1 cellular context compared by ENCODE assay signal in genomic region chr20:32358632-32358882, GRCh38.
TF ChIP-seq lines count a peak whose summit lies in the region.

No MANE protein-coding gene starts in this region.

TF ChIP-seq in SK-N-SH treated with all-trans-retinoic acid at 6 μM for 48 hours, 23 proteins besides CTCF, POLR2A, EP300 and RAD21 (continued from another document):
- TF ChIP-seq, protein P1, sequence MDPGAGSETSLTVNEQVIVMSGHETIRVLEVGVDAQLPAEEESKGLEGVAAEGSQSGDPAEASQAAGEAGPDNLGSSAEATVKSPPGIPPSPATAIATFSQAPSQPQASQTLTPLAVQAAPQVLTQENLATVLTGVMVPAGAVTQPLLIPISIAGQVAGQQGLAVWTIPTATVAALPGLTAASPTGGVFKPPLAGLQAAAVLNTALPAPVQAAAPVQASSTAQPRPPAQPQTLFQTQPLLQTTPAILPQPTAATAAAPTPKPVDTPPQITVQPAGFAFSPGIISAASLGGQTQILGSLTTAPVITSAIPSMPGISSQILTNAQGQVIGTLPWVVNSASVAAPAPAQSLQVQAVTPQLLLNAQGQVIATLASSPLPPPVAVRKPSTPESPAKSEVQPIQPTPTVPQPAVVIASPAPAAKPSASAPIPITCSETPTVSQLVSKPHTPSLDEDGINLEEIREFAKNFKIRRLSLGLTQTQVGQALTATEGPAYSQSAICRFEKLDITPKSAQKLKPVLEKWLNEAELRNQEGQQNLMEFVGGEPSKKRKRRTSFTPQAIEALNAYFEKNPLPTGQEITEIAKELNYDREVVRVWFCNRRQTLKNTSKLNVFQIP (CRISPR knock-in tag; IDR thresholded peaks at IDR 0.05; ENCODE audit: borderline replicate concordance, low read depth) = no peak
